In genomic region chr1:202310071-202310725, GRCh38 we compare ENCODE assay signal across 1 cellular context.
TF ChIP-seq lines count a peak whose summit lies in the region.

No MANE protein-coding gene starts in this region.

TF ChIP-seq in GM23338, 12 proteins besides CTCF, POLR2A, EP300 and RAD21 (continued from another document):
- TF ChIP-seq REST (IDR thresholded peaks at IDR 0.05; ENCODE audit: unreplicated experiment) (no peak), POLR2AphosphoS5 (IDR thresholded peaks at IDR 0.05; ENCODE audit: low read depth) (no peak), CREB1 (CRISPR knock-in tag; IDR thresholded peaks at IDR 0.05; ENCODE audit: low read depth) (no peak), EZH2phosphoT487 (IDR thresholded peaks at IDR 0.05; ENCODE audit: unreplicated experiment) (no peak), ZNF462 (CRISPR knock-in tag; IDR thresholded peaks at IDR 0.05) (no peak)
